Comparison of ENCODE assay signal across 28 cellular contexts in the genomic region with DNA sequence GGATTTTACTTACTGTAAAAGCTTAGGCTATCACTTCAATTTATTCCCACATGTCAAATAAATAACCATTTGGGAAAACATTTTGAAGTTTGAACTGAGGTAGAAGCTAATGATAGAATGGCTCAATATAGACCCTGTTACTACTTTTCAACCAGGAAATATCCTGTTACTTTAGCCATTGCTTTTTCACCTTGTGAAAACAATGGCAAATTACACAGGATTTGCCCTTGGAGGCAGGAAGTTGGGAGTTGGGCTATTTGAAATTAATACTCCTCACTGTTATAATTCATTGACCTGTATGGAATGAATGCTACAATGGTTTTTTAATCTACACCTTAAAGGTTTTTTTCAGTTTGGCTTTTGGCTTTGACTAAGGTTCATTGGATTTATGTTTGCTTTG.
"Had no signal": no experiment of that assay in that cellular context is flagged by ENCODE, and none has a peak within 500 bp of the region (broad histone marks: within the 10 kb centered on the region; RNA-seq: fewer than 3 reads in every experiment).

No MANE protein-coding gene starts in this region.

- ATAC-seq: activated CD4-positive, CD25-positive, alpha-beta regulatory T cell treated with anti-CD3 and anti-CD28 coated beads, Interleukin-2, amount 50 U/mL, for 24 hours; activated CD8-positive, alpha-beta T cell treated with anti-CD3 and anti-CD28 coated beads for 36 hours; activated T-cell treated with anti-CD3 and anti-CD28 coated beads, Interleukin-2, amount 50 U/mL, for 4 hours; activated T-helper 17 cell treated with anti-CD3 and anti-CD28 coated beads, Interleukin-2, amount 50 U/mL, for 72 hours; gastroesophageal sphincter; T-helper 17 cell had no signal

- FAIRE-seq: astrocyte, bronchial epithelial cell had no signal

- DNase-seq: activated B cell treated with CpG ODN at 0.5 μM for 24 hours; activated CD4-positive, alpha-beta T cell treated with anti-CD3 and anti-CD28 coated beads for 48 hours; activated CD4-positive, alpha-beta T cell treated with anti-CD3 and anti-CD28 coated beads, Interleukin-2, amount 50 U/mL, for 1 hour; activated CD4-positive, alpha-beta T cell treated with anti-CD3 and anti-CD28 coated beads, Interleukin-2, amount 50 U/mL, for 48 hours; activated CD8-positive, alpha-beta memory T cell treated with anti-CD3 and anti-CD28 coated beads for 24 hours; activated CD8-positive, alpha-beta T cell treated with anti-CD3 and anti-CD28 coated beads for 36 hours; activated effector memory CD4-positive, alpha-beta T cell treated with anti-CD3 and anti-CD28 coated beads, Interleukin-2, amount 50 U/mL, for 16 hours; activated naive CD4-positive, alpha-beta T cell treated with anti-CD3 and anti-CD28 coated beads, Interleukin-2, amount 10 ng/mL, durations not matched to agents 7 days and 5 days; activated T-cell treated with anti-CD3 and anti-CD28 coated beads, Interleukin-2, amount 50 U/mL, for 4 hours; amniotic stem cell; anterior cingulate cortex; brain microvascular endothelial cell; cortex of kidney; dorsolateral prefrontal cortex; effector memory CD4-positive, alpha-beta T cell; endodermal cell; esophagus squamous epithelium; foreskin melanocyte; heart right ventricle; T-helper 1 cell; T-helper 17 cell; T1000; WERI-Rb-1 had no signal
